In genomic region chr13:93398167-93398566, GRCh38 we compare ENCODE assay signal across 2 cellular contexts.
TF ChIP-seq lines count a peak whose summit lies in the region.

No MANE protein-coding gene starts in this region.

TF ChIP-seq in SK-N-SH treated with all-trans-retinoic acid at 6 μM for 48 hours, 23 proteins besides CTCF, POLR2A, EP300 and RAD21 (continued from another document):
- TF ChIP-seq, protein P1, sequence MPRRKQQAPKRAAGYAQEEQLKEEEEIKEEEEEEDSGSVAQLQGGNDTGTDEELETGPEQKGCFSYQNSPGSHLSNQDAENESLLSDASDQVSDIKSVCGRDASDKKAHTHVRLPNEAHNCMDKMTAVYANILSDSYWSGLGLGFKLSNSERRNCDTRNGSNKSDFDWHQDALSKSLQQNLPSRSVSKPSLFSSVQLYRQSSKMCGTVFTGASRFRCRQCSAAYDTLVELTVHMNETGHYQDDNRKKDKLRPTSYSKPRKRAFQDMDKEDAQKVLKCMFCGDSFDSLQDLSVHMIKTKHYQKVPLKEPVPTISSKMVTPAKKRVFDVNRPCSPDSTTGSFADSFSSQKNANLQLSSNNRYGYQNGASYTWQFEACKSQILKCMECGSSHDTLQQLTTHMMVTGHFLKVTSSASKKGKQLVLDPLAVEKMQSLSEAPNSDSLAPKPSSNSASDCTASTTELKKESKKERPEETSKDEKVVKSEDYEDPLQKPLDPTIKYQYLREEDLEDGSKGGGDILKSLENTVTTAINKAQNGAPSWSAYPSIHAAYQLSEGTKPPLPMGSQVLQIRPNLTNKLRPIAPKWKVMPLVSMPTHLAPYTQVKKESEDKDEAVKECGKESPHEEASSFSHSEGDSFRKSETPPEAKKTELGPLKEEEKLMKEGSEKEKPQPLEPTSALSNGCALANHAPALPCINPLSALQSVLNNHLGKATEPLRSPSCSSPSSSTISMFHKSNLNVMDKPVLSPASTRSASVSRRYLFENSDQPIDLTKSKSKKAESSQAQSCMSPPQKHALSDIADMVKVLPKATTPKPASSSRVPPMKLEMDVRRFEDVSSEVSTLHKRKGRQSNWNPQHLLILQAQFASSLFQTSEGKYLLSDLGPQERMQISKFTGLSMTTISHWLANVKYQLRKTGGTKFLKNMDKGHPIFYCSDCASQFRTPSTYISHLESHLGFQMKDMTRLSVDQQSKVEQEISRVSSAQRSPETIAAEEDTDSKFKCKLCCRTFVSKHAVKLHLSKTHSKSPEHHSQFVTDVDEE (CRISPR knock-in tag; IDR thresholded peaks at IDR 0.05) = no peak
- no peak for TF ChIP-seq ZNF565 (CRISPR knock-in tag; conservative IDR thresholded peaks at IDR 0.05; ENCODE audit: low read depth)
- no peak for TF ChIP-seq TOX (CRISPR knock-in tag; IDR thresholded peaks at IDR 0.05; ENCODE audit: borderline replicate concordance)
- no peak for TF ChIP-seq ZNF70 (CRISPR knock-in tag; IDR thresholded peaks at IDR 0.05)
- TF ChIP-seq RARB (CRISPR knock-in tag; IDR thresholded peaks at IDR 0.05) = no peak

TF ChIP-seq in SK-N-SH, 30 proteins besides CTCF, POLR2A, EP300 and RAD21 (continued from another document):
- TF ChIP-seq, protein P2, sequence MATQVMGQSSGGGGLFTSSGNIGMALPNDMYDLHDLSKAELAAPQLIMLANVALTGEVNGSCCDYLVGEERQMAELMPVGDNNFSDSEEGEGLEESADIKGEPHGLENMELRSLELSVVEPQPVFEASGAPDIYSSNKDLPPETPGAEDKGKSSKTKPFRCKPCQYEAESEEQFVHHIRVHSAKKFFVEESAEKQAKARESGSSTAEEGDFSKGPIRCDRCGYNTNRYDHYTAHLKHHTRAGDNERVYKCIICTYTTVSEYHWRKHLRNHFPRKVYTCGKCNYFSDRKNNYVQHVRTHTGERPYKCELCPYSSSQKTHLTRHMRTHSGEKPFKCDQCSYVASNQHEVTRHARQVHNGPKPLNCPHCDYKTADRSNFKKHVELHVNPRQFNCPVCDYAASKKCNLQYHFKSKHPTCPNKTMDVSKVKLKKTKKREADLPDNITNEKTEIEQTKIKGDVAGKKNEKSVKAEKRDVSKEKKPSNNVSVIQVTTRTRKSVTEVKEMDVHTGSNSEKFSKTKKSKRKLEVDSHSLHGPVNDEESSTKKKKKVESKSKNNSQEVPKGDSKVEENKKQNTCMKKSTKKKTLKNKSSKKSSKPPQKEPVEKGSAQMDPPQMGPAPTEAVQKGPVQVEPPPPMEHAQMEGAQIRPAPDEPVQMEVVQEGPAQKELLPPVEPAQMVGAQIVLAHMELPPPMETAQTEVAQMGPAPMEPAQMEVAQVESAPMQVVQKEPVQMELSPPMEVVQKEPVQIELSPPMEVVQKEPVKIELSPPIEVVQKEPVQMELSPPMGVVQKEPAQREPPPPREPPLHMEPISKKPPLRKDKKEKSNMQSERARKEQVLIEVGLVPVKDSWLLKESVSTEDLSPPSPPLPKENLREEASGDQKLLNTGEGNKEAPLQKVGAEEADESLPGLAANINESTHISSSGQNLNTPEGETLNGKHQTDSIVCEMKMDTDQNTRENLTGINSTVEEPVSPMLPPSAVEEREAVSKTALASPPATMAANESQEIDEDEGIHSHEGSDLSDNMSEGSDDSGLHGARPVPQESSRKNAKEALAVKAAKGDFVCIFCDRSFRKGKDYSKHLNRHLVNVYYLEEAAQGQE (IDR thresholded peaks at IDR 0.05; ENCODE audit: low read depth, low read length) = no peak
- no peak for TF ChIP-seq FOXJ3 (CRISPR knock-in tag; IDR thresholded peaks at IDR 0.05)
- TF ChIP-seq, protein P3, sequence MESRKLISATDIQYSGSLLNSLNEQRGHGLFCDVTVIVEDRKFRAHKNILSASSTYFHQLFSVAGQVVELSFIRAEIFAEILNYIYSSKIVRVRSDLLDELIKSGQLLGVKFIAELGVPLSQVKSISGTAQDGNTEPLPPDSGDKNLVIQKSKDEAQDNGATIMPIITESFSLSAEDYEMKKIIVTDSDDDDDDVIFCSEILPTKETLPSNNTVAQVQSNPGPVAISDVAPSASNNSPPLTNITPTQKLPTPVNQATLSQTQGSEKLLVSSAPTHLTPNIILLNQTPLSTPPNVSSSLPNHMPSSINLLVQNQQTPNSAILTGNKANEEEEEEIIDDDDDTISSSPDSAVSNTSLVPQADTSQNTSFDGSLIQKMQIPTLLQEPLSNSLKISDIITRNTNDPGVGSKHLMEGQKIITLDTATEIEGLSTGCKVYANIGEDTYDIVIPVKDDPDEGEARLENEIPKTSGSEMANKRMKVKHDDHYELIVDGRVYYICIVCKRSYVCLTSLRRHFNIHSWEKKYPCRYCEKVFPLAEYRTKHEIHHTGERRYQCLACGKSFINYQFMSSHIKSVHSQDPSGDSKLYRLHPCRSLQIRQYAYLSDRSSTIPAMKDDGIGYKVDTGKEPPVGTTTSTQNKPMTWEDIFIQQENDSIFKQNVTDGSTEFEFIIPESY (IDR thresholded peaks at IDR 0.05; ENCODE audit: borderline replicate concordance, low read depth) = no peak
- TF ChIP-seq MEF2A (IDR thresholded peaks at IDR 0.05; ENCODE audit: borderline replicate concordance, low read depth) = no peak
- no peak for TF ChIP-seq PBX3 (IDR thresholded peaks at IDR 0.05)
- TF ChIP-seq JUND (IDR thresholded peaks at IDR 0.05) = no peak
- TF ChIP-seq, protein P4, sequence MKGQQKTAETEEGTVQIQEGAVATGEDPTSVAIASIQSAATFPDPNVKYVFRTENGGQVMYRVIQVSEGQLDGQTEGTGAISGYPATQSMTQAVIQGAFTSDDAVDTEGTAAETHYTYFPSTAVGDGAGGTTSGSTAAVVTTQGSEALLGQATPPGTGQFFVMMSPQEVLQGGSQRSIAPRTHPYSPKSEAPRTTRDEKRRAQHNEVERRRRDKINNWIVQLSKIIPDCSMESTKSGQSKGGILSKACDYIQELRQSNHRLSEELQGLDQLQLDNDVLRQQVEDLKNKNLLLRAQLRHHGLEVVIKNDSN (IDR thresholded peaks at IDR 0.05; ENCODE audit: borderline replicate concordance, low read depth) = no peak
- no peak for TF ChIP-seq RXRA (IDR thresholded peaks at IDR 0.05; ENCODE audit: borderline replicate concordance, low read depth)
- no peak for TF ChIP-seq RCOR1 (IDR thresholded peaks at IDR 0.05; ENCODE audit: low read length)
- TF ChIP-seq, protein P5, sequence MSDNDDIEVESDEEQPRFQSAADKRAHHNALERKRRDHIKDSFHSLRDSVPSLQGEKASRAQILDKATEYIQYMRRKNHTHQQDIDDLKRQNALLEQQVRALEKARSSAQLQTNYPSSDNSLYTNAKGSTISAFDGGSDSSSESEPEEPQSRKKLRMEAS (IDR thresholded peaks at IDR 0.05; ENCODE audit: low read depth) = no peak
- no peak for TF ChIP-seq GABPA (IDR thresholded peaks at IDR 0.05; ENCODE audit: low read depth)
- no peak for TF ChIP-seq NRF1 (IDR thresholded peaks at IDR 0.05; ENCODE audit: low read depth, low read length)
